Comparison of ENCODE assay signal across 9 cellular contexts in genomic region chr22:46110215-46110614, GRCh38. TPM values are rescaled to one million over a fixed set of nuclear protein-coding genes. Genes with fewer than 3 reads are reported as not detected.
DNase-seq lines count a peak whose midpoint lies in the region; ATAC-seq and TF ChIP-seq lines count a peak whose summit lies in the region.
"Had no signal": no experiment of that assay in that cellular context is flagged by ENCODE, and none has a peak within 500 bp of the region (broad histone marks: within the 10 kb centered on the region; RNA-seq: fewer than 3 reads in every experiment).

No MANE protein-coding gene starts in this region.

- H3K4me1 Mint-ChIP-seq in T-helper 17 cell = no peaks in the 10 kb centered on the region
- H3K4me1 Mint-ChIP-seq in activated T-helper 1 cell treated with anti-CD3 and anti-CD28 coated beads, Interleukin-12 subunit alpha, Interleukin-12 subunit beta, Interleukin-2, Interleukin-4 antibody, amounts not matched to agents 30 ng/mL and 10 ng/mL and 1 ng/mL, durations not matched to agents 14 hours and 24 hours and 36 hours (ENCODE audit: low read depth) = no peaks in the 10 kb centered on the region
- peaks cover 0 to 8% of the 10 kb centered on the region in 2 donors for H3K4me1 Mint-ChIP-seq in natural killer cell

- no peaks in the 10 kb centered on the region for H3K27me3 Mint-ChIP-seq in T-helper 17 cell
- no peaks in the 10 kb centered on the region for H3K27me3 Mint-ChIP-seq in activated T-helper 1 cell treated with anti-CD3 and anti-CD28 coated beads, Interleukin-12 subunit alpha, Interleukin-12 subunit beta, Interleukin-2, Interleukin-4 antibody, amounts not matched to agents 30 ng/mL and 10 ng/mL and 1 ng/mL, durations not matched to agents 14 hours and 24 hours and 36 hours (ENCODE audit: insufficient read depth)
- no peaks in the 10 kb centered on the region for H3K27me3 Mint-ChIP-seq in natural killer cell (ENCODE audit: low read depth in 2 of 2)

- 77 to 85% methylated on average over 9 of the region's 9 CpGs for WGBS in sigmoid colon, 2 donors

- H3K9me3 ChIP-seq in sigmoid colon (no peaks in the 10 kb centered on the region), T-helper 17 cell (ENCODE audit: control insufficient read depth, low read length, poor library complexity, severe bottlenecking) (no peaks in the 10 kb centered on the region)
- H3K9me3 ChIP-seq: neutrophil had no signal

- TF ChIP-seq POLR2A in sigmoid colon (IDR thresholded peaks at IDR 0.05) = no peak

- H3K4me1 ChIP-seq in sigmoid colon = peaks cover 0 to 100% (median 98%) of the 10 kb centered on the region in 4 donors

- H3K4me3 ChIP-seq in sigmoid colon = no peak overlapping the region

- ATAC-seq in T-helper 17 cell (no peak), natural killer cell (no peak)

- no peak for TF ChIP-seq EP300 in sigmoid colon (IDR thresholded peaks at IDR 0.05)

- peaks cover 8 to 47% (median 24%) of the 10 kb centered on the region in 4 donors for H3K36me3 ChIP-seq in sigmoid colon

- TF ChIP-seq CTCF in sigmoid colon (IDR thresholded peaks at IDR 0.05) (no peak), natural killer cell (IDR thresholded peaks at IDR 0.05) (no peak)

- H3K36me3 Mint-ChIP-seq in T-helper 17 cell (ENCODE audit: low read depth) (no peaks in the 10 kb centered on the region), natural killer cell (no peaks in the 10 kb centered on the region)
- H3K36me3 Mint-ChIP-seq in activated T-helper 1 cell treated with anti-CD3 and anti-CD28 coated beads, Interleukin-12 subunit alpha, Interleukin-12 subunit beta, Interleukin-2, Interleukin-4 antibody, amounts not matched to agents 30 ng/mL and 10 ng/mL and 1 ng/mL, durations not matched to agents 14 hours and 24 hours and 36 hours (ENCODE audit: low read depth) = no peaks in the 10 kb centered on the region

- intact Hi-C loops in sigmoid colon (cut with DNase I) = loop anchor here (10.0 kb wide), 1 partner anchor 435 kb away; the partner anchor contains the start of gene ATXN10
- intact Hi-C loops in activated T-helper 1 cell treated with anti-CD3 and anti-CD28 coated beads, Interleukin-12 subunit alpha, Interleukin-12 subunit beta, Interleukin-2, Interleukin-4 antibody, amounts not matched to agents 30 ng/mL and 10 ng/mL and 1 ng/mL, durations not matched to agents 14 hours and 24 hours and 36 hours (cut with micrococcal nuclease) = no loop called here
- intact Hi-C loops in natural killer cell (cut with micrococcal nuclease) = no loop called here

- H3K4me3 Mint-ChIP-seq in T-helper 17 cell (no peak overlapping the region), natural killer cell (no peak overlapping the region)
- H3K4me3 Mint-ChIP-seq in activated T-helper 1 cell treated with anti-CD3 and anti-CD28 coated beads, Interleukin-12 subunit alpha, Interleukin-12 subunit beta, Interleukin-2, Interleukin-4 antibody, amounts not matched to agents 30 ng/mL and 10 ng/mL and 1 ng/mL, durations not matched to agents 14 hours and 24 hours and 36 hours = no peak overlapping the region

- DNase-seq in ELF-1 (ENCODE audit: low read depth, low spot score) (peak; percentile 68), OCI-M1 (lab: John Stamatoyannopoulos, UW) (peak; percentile 7), epithelial cell of prostate (ENCODE audit: low read depth, low spot score) (no peak), sigmoid colon (peak; percentile 82), occipital lobe (lab: John Stamatoyannopoulos, UW) (no peak), T-helper 17 cell (no peak), natural killer cell (no peak)
- DNase-seq in activated T-helper 1 cell treated with anti-CD3 and anti-CD28 coated beads, Interleukin-12 subunit alpha, Interleukin-12 subunit beta, Interleukin-2, Interleukin-4 antibody, amounts not matched to agents 30 ng/mL and 10 ng/mL and 1 ng/mL, durations not matched to agents 14 hours and 24 hours and 36 hours (ENCODE audit: low spot score) = no peak

- no peaks in the 10 kb centered on the region for H3K27me3 ChIP-seq in sigmoid colon
- H3K27me3 ChIP-seq: neutrophil had no signal

- H3K27ac ChIP-seq in epithelial cell of prostate (peak overlapping the region; percentile 96), sigmoid colon (peak overlapping the region; percentile 74 to 92 (median 86))
- H3K27ac ChIP-seq: neutrophil had no signal

- H3K27ac Mint-ChIP-seq in T-helper 17 cell (no peak overlapping the region), natural killer cell (no peak overlapping the region)
- H3K27ac Mint-ChIP-seq in activated T-helper 1 cell treated with anti-CD3 and anti-CD28 coated beads, Interleukin-12 subunit alpha, Interleukin-12 subunit beta, Interleukin-2, Interleukin-4 antibody, amounts not matched to agents 30 ng/mL and 10 ng/mL and 1 ng/mL, durations not matched to agents 14 hours and 24 hours and 36 hours = no peak overlapping the region

- H3K9me3 Mint-ChIP-seq in activated T-helper 1 cell treated with anti-CD3 and anti-CD28 coated beads, Interleukin-12 subunit alpha, Interleukin-12 subunit beta, Interleukin-2, Interleukin-4 antibody, amounts not matched to agents 30 ng/mL and 10 ng/mL and 1 ng/mL, durations not matched to agents 14 hours and 24 hours and 36 hours = no peaks in the 10 kb centered on the region
- no peaks in the 10 kb centered on the region for H3K9me3 Mint-ChIP-seq in natural killer cell

RNA-seq across cellular contexts. Expression of gene PPARA, which starts 40.1 kb away (rescaled TPM):
- total RNA-seq in sigmoid colon = 10 to 100 TPM; 16.6 to 21.4 (median 20.6) TPM
- polyA plus RNA-seq in sigmoid colon = 10 to 100 TPM in 2 of 3 donors, 1 to 10 TPM in 1; 7.8 to 22.7 (median 12.0) TPM
- total RNA-seq in occipital lobe = 3.3 TPM
- 10 to 100 TPM; 11.7 to 12.3 TPM for total RNA-seq in T-helper 17 cell
- 11.6 and 14.3 TPM in 2 replicates for total RNA-seq in activated T-helper 1 cell treated with anti-CD3 and anti-CD28 coated beads, Interleukin-12 subunit alpha, Interleukin-12 subunit beta, Interleukin-2, Interleukin-4 antibody, amounts not matched to agents 30 ng/mL and 10 ng/mL and 1 ng/mL, durations not matched to agents 14 hours and 24 hours and 36 hours
- total RNA-seq in natural killer cell = 10 to 100 TPM; 20.1 to 27.8 (median 27.0) TPM

Comparison
In these comparisons a context has a peak if more than half of its experiments do, and no peak if none do; other contexts are left out.
1. DNase-seq: peak in ELF-1 (single experiment), OCI-M1 (single experiment) and sigmoid colon (single experiment); none in epithelial cell of prostate (single experiment), occipital lobe (single experiment), T-helper 17 cell (0 of 3), activated T-helper 1 cell treated with anti-CD3 and anti-CD28 coated beads, Interleukin-12 subunit alpha, Interleukin-12 subunit beta, Interleukin-2, Interleukin-4 antibody, amounts not matched to agents 30 ng/mL and 10 ng/mL and 1 ng/mL, durations not matched to agents 14 hours and 24 hours and 36 hours (single experiment) and natural killer cell (single experiment).